ENCODE assay signal across 17 cellular contexts in genomic region chr7:74207586-74207985, GRCh38.
"Had no signal": no experiment of that assay in that cellular context is flagged by ENCODE, and none has a peak within 500 bp of the region (broad histone marks: within the 10 kb centered on the region; RNA-seq: fewer than 3 reads in every experiment).

No MANE protein-coding gene starts in this region.

- H3K9me3 Mint-ChIP-seq: activated CD4-positive, alpha-beta memory T cell treated with anti-CD3 and anti-CD28 coated beads for 36 hours; activated naive CD4-positive, alpha-beta T cell treated with anti-CD3 and anti-CD28 coated beads for 36 hours; activated T-helper 2 cell treated with anti-CD3 and anti-CD28 coated beads, Interferon-gamma antibody, Interleukin-2, Interleukin-4, amounts not matched to agents 10 μg/mL and 5 μg/mL and 100 μg/mL, durations not matched to agents 14 hours and 24 hours and 36 hours had no signal

- H3K27ac Mint-ChIP-seq: activated CD4-positive, alpha-beta memory T cell treated with anti-CD3 and anti-CD28 coated beads for 36 hours; activated CD8-positive, alpha-beta memory T cell treated with anti-CD3 and anti-CD28 coated beads, Interleukin-2, amount 10 ng/mL, durations not matched to agents 7 days and 5 days; activated naive CD4-positive, alpha-beta T cell treated with anti-CD3 and anti-CD28 coated beads for 36 hours; activated T-helper 2 cell treated with anti-CD3 and anti-CD28 coated beads, Interferon-gamma antibody, Interleukin-2, Interleukin-4, amounts not matched to agents 10 μg/mL and 5 μg/mL and 100 μg/mL, durations not matched to agents 14 hours and 24 hours and 36 hours had no signal

- DNase-seq: activated CD4-positive, alpha-beta memory T cell treated with anti-CD3 and anti-CD28 coated beads for 36 hours; activated CD4-positive, alpha-beta T cell treated with anti-CD3 and anti-CD28 coated beads for 1 hour; activated CD8-positive, alpha-beta memory T cell treated with anti-CD3 and anti-CD28 coated beads, Interleukin-2, amount 10 ng/mL, durations not matched to agents 7 days and 5 days; activated naive CD4-positive, alpha-beta T cell treated with anti-CD3 and anti-CD28 coated beads for 36 hours; activated T-cell treated with anti-CD3 and anti-CD28 coated beads, Interleukin-2, amount 50 U/mL, for 1 hour; adrenal gland; esophagus squamous epithelium; stimulated activated CD4-positive, alpha-beta T cell treated with anti-CD3 and anti-CD28 coated beads, Interleukin-2, amount 100 ng/mL, for 48 hours; stimulated activated naive CD4-positive, alpha-beta T cell treated with Interleukin-2 at 50 U/mL for 16 hours; substantia nigra; T1000 had no signal

- H3K27me3 ChIP-seq: adrenal gland, neutrophil, tibial nerve, vagina had no signal

- H3K36me3 ChIP-seq: adrenal gland, esophagus squamous epithelium, tibial nerve, vagina had no signal

- H3K27me3 Mint-ChIP-seq: activated CD4-positive, alpha-beta memory T cell treated with anti-CD3 and anti-CD28 coated beads for 36 hours had no signal

- H3K36me3 Mint-ChIP-seq: activated CD4-positive, alpha-beta memory T cell treated with anti-CD3 and anti-CD28 coated beads for 36 hours had no signal

- FAIRE-seq: endothelial cell of umbilical vein had no signal

- H3K4me3 ChIP-seq: vagina had no signal

- H3K4me3 Mint-ChIP-seq: activated CD4-positive, alpha-beta memory T cell treated with anti-CD3 and anti-CD28 coated beads for 36 hours; activated CD8-positive, alpha-beta memory T cell treated with anti-CD3 and anti-CD28 coated beads, Interleukin-2, amount 10 ng/mL, durations not matched to agents 7 days and 5 days; activated naive CD4-positive, alpha-beta T cell treated with anti-CD3 and anti-CD28 coated beads for 36 hours had no signal

- H3K9me3 ChIP-seq: adrenal gland, esophagus squamous epithelium, neutrophil, tibial nerve, vagina had no signal

- H3K9ac ChIP-seq: parathyroid adenoma had no signal

- H3K4me1 ChIP-seq: parathyroid adenoma had no signal

- H3K27ac ChIP-seq: adrenal gland, esophagus squamous epithelium, neutrophil, parathyroid adenoma, tibial nerve, vagina had no signal

- H3K79me2 ChIP-seq: parathyroid adenoma had no signal
